ENCODE assay signal across 14 cellular contexts in genomic region chr18:21439453-21439852, GRCh38.
A peak's percentile ranks its signal among the peaks of the same experiment; 100 is the strongest.
DNase-seq lines count a peak whose midpoint lies in the region; ATAC-seq, FAIRE-seq and TF ChIP-seq lines count a peak whose summit lies in the region.
"Had no signal": no experiment of that assay in that cellular context is flagged by ENCODE, and none has a peak within 500 bp of the region (broad histone marks: within the 10 kb centered on the region; RNA-seq: fewer than 3 reads in every experiment).

No MANE protein-coding gene starts in this region.

- H3K27me3 ChIP-seq in foreskin keratinocyte (no peaks in the 10 kb centered on the region), skeletal muscle satellite cell (ENCODE audit: control insufficient read depth, insufficient read depth, low read length) (no peaks in the 10 kb centered on the region), dorsolateral prefrontal cortex (peaks cover 0 to 5% (median 0%) of the 10 kb centered on the region in 45 donors), right atrium auricular region (no peaks in the 10 kb centered on the region)
- H3K27me3 ChIP-seq: heart right ventricle, SJCRH30 had no signal

- no peak overlapping the region for H3K4me3 Mint-ChIP-seq in T-cell
- H3K4me3 Mint-ChIP-seq: activated T-helper 17 cell treated with anti-CD3 and anti-CD28 coated beads, Interleukin-2, amount 50 U/mL, for 72 hours had no signal

- TF ChIP-seq POLR2A in H54 (IDR thresholded peaks at IDR 0.05; ENCODE audit: low read depth, low read length), result no peak

- H3K4me1 Mint-ChIP-seq in T-cell, result no peaks in the 10 kb centered on the region
- H3K4me1 Mint-ChIP-seq: activated T-helper 17 cell treated with anti-CD3 and anti-CD28 coated beads, Interleukin-2, amount 50 U/mL, for 72 hours had no signal

- H3K4me1 ChIP-seq in foreskin keratinocyte (peaks cover 3% of the 10 kb centered on the region), skeletal muscle satellite cell (ENCODE audit: control insufficient read depth, insufficient read depth, low read length) (peaks cover 13% of the 10 kb centered on the region), right atrium auricular region (no peaks in the 10 kb centered on the region)
- H3K4me1 ChIP-seq: heart right ventricle, SJCRH30 had no signal

- no peaks in the 10 kb centered on the region for H3K9me3 ChIP-seq in skeletal muscle satellite cell (replicated peaks; ENCODE audit: low read length)
- H3K9me3 ChIP-seq in right atrium auricular region, result no peaks in the 10 kb centered on the region
- H3K9me3 ChIP-seq: heart right ventricle, mucosa of descending colon, SJCRH30 had no signal

- POLR2A ChIA-PET in T-cell (lab: Charles Lee), result no interaction called here

- H3K36me3 ChIP-seq in skeletal muscle satellite cell (ENCODE audit: insufficient read depth, low read length) (no peaks in the 10 kb centered on the region), right atrium auricular region (peaks cover 6% of the 10 kb centered on the region)
- H3K36me3 ChIP-seq: heart right ventricle, SJCRH30 had no signal

- H3K36me3 Mint-ChIP-seq in T-cell, result no peaks in the 10 kb centered on the region

- FAIRE-seq in H54 (lab: Jason Lieb, UNC), result peak; percentile 96

- CTCF ChIA-PET in T-cell (lab: Charles Lee), result no interaction called here

- peak overlapping the region; percentile 55 for H3K4me2 ChIP-seq in skeletal muscle satellite cell (ENCODE audit: low read length)

- intact Hi-C loops in dorsolateral prefrontal cortex (cut with DNase I), result loop anchor here in 1 of 2 donors (10.0 kb wide), 1 partner anchor 95 kb away; no protein-coding TSS in a partner anchor

- peaks cover 30% of the 10 kb centered on the region in 2 donors for H3K27me3 Mint-ChIP-seq in T-cell

- no peak overlapping the region for H3K27ac Mint-ChIP-seq in T-cell
- H3K27ac Mint-ChIP-seq: activated T-helper 17 cell treated with anti-CD3 and anti-CD28 coated beads, Interleukin-2, amount 50 U/mL, for 72 hours had no signal

- peak; percentile 91 for ATAC-seq in foreskin keratinocyte
- ATAC-seq in T-cell (replicated peaks in 1 of 4), result no peak
- ATAC-seq: activated T-helper 17 cell treated with anti-CD3 and anti-CD28 coated beads, Interleukin-2, amount 50 U/mL, for 72 hours; heart right ventricle; mucosa of descending colon had no signal

- peak overlapping the region; percentile 77 for H3K27ac ChIP-seq in foreskin keratinocyte
- H3K27ac ChIP-seq in dorsolateral prefrontal cortex, result no peak overlapping the region
- no peak overlapping the region for H3K27ac ChIP-seq in right atrium auricular region
- H3K27ac ChIP-seq: heart right ventricle, SJCRH30, skin epidermis had no signal

- H3K4me3 ChIP-seq in skeletal muscle satellite cell (ENCODE audit: low read length), result no peak overlapping the region
- no peak overlapping the region for H3K4me3 ChIP-seq in dorsolateral prefrontal cortex
- no peak overlapping the region for H3K4me3 ChIP-seq in right atrium auricular region
- H3K4me3 ChIP-seq: heart right ventricle, mucosa of descending colon, SJCRH30, skin epidermis had no signal

- TF ChIP-seq CTCF in foreskin keratinocyte (conservative IDR thresholded peaks at IDR 0.05) (no peak), dorsolateral prefrontal cortex (IDR thresholded peaks at IDR 0.05 in 54 of 56, conservative IDR thresholded peaks at IDR 0.05 in 2 of 56; ENCODE audit: low read depth in 1 of 56, partially characterized antibody in 56 of 56) (no peak), right atrium auricular region (IDR thresholded peaks at IDR 0.05) (no peak)

- no peaks in the 10 kb centered on the region for H3K9me3 Mint-ChIP-seq in T-cell

- peak overlapping the region; percentile 10 for H3K9ac ChIP-seq in skeletal muscle satellite cell (ENCODE audit: low read depth, low read length)

- DNase-seq in H54 (ENCODE audit: insufficient read length, low spot score), result peak; percentile 19
- DNase-seq in SW 1271 (lab: John Stamatoyannopoulos, UW), result peak; percentile 44 to 64
- peak; percentile 96 to 97 for DNase-seq in foreskin keratinocyte
- DNase-seq in dorsolateral prefrontal cortex, result no peak
- DNase-seq in T-cell, result no peak
- no peak for DNase-seq in right atrium auricular region (ENCODE audit: low spot score)
- DNase-seq in COLO829 (ENCODE audit: low spot score), result no peak
- DNase-seq: heart right ventricle, mucosa of descending colon, NCI-H345, SJCRH30 had no signal

Comparison
In these comparisons a context has a peak if more than half of its experiments do, and no peak if none do; other contexts are left out.
1. DNase-seq: peak in H54 (single experiment), SW 1271 (2 of 2) and foreskin keratinocyte (2 of 2); none in dorsolateral prefrontal cortex (0 of 10), T-cell (0 of 34), right atrium auricular region (single experiment) and COLO829 (single experiment).